Comparison of ENCODE assay signal across 17 cellular contexts in genomic region chr2:127020536-127020935, GRCh38.
"Had no signal": no experiment of that assay in that cellular context is flagged by ENCODE, and none has a peak within 500 bp of the region (broad histone marks: within the 10 kb centered on the region; RNA-seq: fewer than 3 reads in every experiment).

No MANE protein-coding gene starts in this region.

- H3K4me3 ChIP-seq: esophagus squamous epithelium, gastrocnemius medialis, heart right ventricle, left lung, lower lobe of right lung had no signal

- H3K27ac ChIP-seq: esophagus squamous epithelium, gastrocnemius medialis, heart right ventricle, left lung, lower lobe of right lung had no signal

- H3K36me3 ChIP-seq: esophagus squamous epithelium, gastrocnemius medialis, heart right ventricle, left lung, lower lobe of right lung had no signal

- DNase-seq: cerebellar nuclear complex; cortex of kidney; effector CD4-positive, alpha-beta T cell; effector memory CD4-positive, alpha-beta T cell; esophagus squamous epithelium; foreskin fibroblast; foreskin melanocyte; gastrocnemius medialis; glutamatergic neuron; heart right ventricle; hippocampal formation; left cardiac atrium; left lung; left ventricle myocardium superior; lower lobe of right lung; mesenchymal stem cell; midbrain had no signal

- H3K9me3 ChIP-seq: gastrocnemius medialis, lower lobe of right lung had no signal
